1 cellular context compared by ENCODE assay signal in the genomic region with DNA sequence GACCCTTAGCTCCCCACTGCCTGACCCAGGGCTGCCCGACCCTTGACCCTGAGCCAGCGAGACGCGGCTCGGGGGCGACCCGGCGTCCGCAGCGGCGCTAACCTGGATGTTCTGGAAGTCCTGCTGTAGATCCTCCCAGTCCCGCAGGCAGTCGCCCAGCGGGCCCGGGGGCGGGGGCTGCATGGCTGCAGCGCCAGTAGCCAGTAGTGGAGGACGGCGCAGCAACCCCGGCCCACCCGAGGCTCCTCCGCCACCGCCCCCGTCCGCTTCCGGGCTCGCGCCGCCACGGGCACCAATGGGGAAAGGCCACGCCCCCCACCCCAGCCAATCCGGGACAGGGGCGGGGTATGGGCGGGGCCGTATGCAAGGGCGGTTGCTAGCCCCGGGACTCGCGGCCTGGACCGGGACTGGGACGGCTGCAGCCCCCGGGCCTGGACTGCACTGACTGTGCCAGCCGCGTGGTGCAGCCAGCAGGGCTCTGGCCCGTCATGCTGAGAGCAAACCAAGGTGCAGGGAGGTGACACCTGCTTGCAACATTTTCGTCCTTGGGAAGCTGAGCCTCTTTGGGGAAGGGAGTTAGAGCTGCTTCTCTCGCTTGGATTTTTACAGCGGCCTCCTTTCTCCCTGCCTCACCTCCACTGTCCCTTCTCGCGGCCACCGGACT.
A peak's percentile ranks its signal among the peaks of the same experiment; 100 is the strongest.
TF ChIP-seq lines count a peak whose summit lies in the region.

TSS of gene TMEM120A (minus strand) at position 208 of the 664 bp plus-strand sequence. CDS start at position 183, 25 bp downstream.

TF ChIP-seq in HEK293, 187 proteins besides CTCF, POLR2A, EP300 and RAD21 (continued from another document and continues in another):
- TF ChIP-seq, protein P1, sequence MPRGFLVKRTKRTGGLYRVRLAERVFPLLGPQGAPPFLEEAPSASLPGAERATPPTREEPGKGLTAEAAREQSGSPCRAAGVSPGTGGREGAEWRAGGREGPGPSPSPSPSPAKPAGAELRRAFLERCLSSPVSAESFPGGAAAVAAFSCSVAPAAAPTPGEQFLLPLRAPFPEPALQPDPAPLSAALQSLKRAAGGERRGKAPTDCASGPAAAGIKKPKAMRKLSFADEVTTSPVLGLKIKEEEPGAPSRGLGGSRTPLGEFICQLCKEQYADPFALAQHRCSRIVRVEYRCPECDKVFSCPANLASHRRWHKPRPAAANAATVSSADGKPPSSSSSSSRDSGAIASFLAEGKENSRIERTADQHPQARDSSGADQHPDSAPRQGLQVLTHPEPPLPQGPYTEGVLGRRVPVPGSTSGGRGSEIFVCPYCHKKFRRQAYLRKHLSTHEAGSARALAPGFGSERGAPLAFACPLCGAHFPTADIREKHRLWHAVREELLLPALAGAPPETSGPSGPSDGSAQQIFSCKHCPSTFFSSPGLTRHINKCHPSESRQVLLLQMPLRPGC (tag by site-specific recombination; IDR thresholded peaks at IDR 0.05), result no peak
- TF ChIP-seq ZNF394 (tag by site-specific recombination; IDR thresholded peaks at IDR 0.05; ENCODE audit: borderline replicate concordance) (no peak), ZNF335 (tag by site-specific recombination; conservative IDR thresholded peaks at IDR 0.05) (peak; percentile 71), ZNF514 (tag by site-specific recombination; IDR thresholded peaks at IDR 0.05) (no peak), ZNF518A (tag by site-specific recombination; conservative IDR thresholded peaks at IDR 0.05; ENCODE audit: low read depth) (no peak), ZNF555 (tag by site-specific recombination; conservative IDR thresholded peaks at IDR 0.05) (no peak), ZNF302 (tag by site-specific recombination; IDR thresholded peaks at IDR 0.05; ENCODE audit: low read depth) (no peak), WT1 (tag by site-specific recombination; IDR thresholded peaks at IDR 0.05) (no peak), ZNF704 (tag by site-specific recombination; IDR thresholded peaks at IDR 0.05) (no peak), ZNF558 (tag by site-specific recombination; IDR thresholded peaks at IDR 0.05) (no peak), ZFP41 (tag by site-specific recombination; IDR thresholded peaks at IDR 0.05; ENCODE audit: borderline replicate concordance) (no peak), GLIS2 (tag by site-specific recombination; IDR thresholded peaks at IDR 0.05) (no peak; the same call in 1 of the 2 replicates), ZNF266 (tag by site-specific recombination; IDR thresholded peaks at IDR 0.05; ENCODE audit: low read depth) (no peak), ZNF18 (tag by site-specific recombination; IDR thresholded peaks at IDR 0.05) (no peak), ZNF221 (tag by site-specific recombination; IDR thresholded peaks at IDR 0.05; ENCODE audit: borderline replicate concordance) (no peak), GLI2 (tag by site-specific recombination; IDR thresholded peaks at IDR 0.05; ENCODE audit: borderline replicate concordance, low read depth) (no peak), ZNF785 (tag by site-specific recombination; IDR thresholded peaks at IDR 0.05) (no peak), ZNF23 (tag by site-specific recombination; IDR thresholded peaks at IDR 0.05; ENCODE audit: borderline replicate concordance) (no peak), ZNF366 (tag by site-specific recombination; conservative IDR thresholded peaks at IDR 0.05) (no peak), ZNF175 (tag by site-specific recombination; IDR thresholded peaks at IDR 0.05) (no peak), ZBTB11 (tag by site-specific recombination; conservative IDR thresholded peaks at IDR 0.05; ENCODE audit: low read depth) (no peak), ZNF239 (tag by site-specific recombination; IDR thresholded peaks at IDR 0.05) (no peak), EGR2 (tag by site-specific recombination; IDR thresholded peaks at IDR 0.05; ENCODE audit: low read depth) (peak; percentile 84), ZNF707 (tag by site-specific recombination; IDR thresholded peaks at IDR 0.05) (no peak), SP7 (tag by site-specific recombination; IDR thresholded peaks at IDR 0.05) (no peak), KLF1 (tag by site-specific recombination; IDR thresholded peaks at IDR 0.05) (peak; percentile 62), ZNF350 (tag by site-specific recombination; IDR thresholded peaks at IDR 0.05) (no peak), ZNF140 (tag by site-specific recombination; IDR thresholded peaks at IDR 0.05) (no peak), ZNF324 (tag by site-specific recombination; IDR thresholded peaks at IDR 0.05) (no peak), ZNF621 (tag by site-specific recombination; IDR thresholded peaks at IDR 0.05) (no peak), ZFHX2 (tag by site-specific recombination; conservative IDR thresholded peaks at IDR 0.05) (peak; percentile 82), ZNF274 (IDR thresholded peaks at IDR 0.05; ENCODE audit: low read length) (no peak), ZNF274 (tag by site-specific recombination; IDR thresholded peaks at IDR 0.05; ENCODE audit: borderline replicate concordance) (no peak), ZNF600 (tag by site-specific recombination; IDR thresholded peaks at IDR 0.05) (no peak), ZNF133 (tag by site-specific recombination; IDR thresholded peaks at IDR 0.05) (no peak)
- TF ChIP-seq, protein P2, sequence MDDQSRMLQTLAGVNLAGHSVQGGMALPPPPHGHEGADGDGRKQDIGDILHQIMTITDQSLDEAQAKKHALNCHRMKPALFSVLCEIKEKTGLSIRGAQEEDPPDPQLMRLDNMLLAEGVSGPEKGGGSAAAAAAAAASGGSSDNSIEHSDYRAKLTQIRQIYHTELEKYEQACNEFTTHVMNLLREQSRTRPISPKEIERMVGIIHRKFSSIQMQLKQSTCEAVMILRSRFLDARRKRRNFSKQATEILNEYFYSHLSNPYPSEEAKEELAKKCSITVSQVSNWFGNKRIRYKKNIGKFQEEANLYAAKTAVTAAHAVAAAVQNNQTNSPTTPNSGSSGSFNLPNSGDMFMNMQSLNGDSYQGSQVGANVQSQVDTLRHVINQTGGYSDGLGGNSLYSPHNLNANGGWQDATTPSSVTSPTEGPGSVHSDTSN (CRISPR knock-in tag; IDR thresholded peaks at IDR 0.05), result no peak
- TF ChIP-seq, protein P3, sequence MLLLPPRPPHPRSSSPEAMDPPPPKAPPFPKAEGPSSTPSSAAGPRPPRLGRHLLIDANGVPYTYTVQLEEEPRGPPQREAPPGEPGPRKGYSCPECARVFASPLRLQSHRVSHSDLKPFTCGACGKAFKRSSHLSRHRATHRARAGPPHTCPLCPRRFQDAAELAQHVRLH (tag by site-specific recombination; IDR thresholded peaks at IDR 0.05), result no peak
- TF ChIP-seq, protein P4, sequence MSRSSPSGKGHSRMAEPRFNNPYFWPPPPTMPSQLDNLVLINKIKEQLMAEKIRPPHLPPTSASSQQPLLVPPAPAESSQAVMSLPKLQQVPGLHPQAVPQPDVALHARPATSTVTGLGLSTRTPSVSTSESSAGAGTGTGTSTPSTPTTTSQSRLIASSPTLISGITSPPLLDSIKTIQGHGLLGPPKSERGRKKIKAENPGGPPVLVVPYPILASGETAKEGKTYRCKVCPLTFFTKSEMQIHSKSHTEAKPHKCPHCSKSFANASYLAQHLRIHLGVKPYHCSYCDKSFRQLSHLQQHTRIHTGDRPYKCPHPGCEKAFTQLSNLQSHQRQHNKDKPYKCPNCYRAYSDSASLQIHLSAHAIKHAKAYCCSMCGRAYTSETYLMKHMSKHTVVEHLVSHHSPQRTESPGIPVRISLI (tag by site-specific recombination; IDR thresholded peaks at IDR 0.05), result no peak
- TF ChIP-seq, protein P5, sequence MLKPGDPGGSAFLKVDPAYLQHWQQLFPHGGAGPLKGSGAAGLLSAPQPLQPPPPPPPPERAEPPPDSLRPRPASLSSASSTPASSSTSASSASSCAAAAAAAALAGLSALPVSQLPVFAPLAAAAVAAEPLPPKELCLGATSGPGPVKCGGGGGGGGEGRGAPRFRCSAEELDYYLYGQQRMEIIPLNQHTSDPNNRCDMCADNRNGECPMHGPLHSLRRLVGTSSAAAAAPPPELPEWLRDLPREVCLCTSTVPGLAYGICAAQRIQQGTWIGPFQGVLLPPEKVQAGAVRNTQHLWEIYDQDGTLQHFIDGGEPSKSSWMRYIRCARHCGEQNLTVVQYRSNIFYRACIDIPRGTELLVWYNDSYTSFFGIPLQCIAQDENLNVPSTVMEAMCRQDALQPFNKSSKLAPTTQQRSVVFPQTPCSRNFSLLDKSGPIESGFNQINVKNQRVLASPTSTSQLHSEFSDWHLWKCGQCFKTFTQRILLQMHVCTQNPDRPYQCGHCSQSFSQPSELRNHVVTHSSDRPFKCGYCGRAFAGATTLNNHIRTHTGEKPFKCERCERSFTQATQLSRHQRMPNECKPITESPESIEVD (tag by site-specific recombination; IDR thresholded peaks at IDR 0.05), result no peak
